8 cellular contexts compared by ENCODE assay signal in the genomic region with DNA sequence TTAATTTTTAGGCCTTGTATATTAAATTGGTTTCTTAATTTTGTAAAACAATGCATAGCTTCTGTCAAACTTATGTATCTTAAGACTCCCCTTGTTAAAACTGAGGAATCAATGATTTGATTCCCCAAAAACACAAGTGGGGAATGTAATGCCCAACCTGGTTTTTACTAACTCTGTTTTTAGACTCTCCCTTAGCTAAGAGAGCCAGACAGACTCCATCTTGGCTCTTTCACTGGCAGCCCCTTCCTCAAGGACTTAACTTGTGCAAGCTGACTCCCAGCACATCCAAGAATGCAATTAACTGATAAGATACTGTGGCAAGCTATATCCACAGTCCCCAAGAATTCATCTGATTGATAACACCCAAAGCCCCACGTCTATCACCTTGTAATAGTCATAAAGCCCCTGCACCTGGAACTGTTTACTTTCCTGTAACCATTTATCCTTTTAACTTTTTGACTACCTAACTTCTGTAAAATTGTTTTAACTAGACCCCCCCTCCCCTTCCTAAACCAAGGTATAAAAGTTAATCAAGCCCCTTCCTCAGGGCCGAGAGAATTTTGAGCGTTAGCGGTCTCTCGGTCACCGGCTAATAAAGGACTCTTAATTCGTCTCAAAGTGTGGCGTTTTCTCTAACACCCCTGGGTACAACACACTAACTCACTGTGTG. TPM values are rescaled to one million over a fixed set of nuclear protein-coding genes. Genes with fewer than 3 reads are reported as not detected.
DNase-seq lines count a peak whose midpoint lies in the region; TF ChIP-seq lines count a peak whose summit lies in the region.
"Not testable (repeated sequence)": the region's sequence is repeated elsewhere in the genome, so short reads cannot be mapped to it uniquely, and the experiment has no call there.

No MANE protein-coding gene starts in this region.

- not testable (repeated sequence) for H2BK120ac ChIP-seq in neuronal stem cell (ENCODE audit: low read depth, low read length)

- H3K4me3 ChIP-seq in BJ (ENCODE audit: low read depth, low read length) = peak overlapping the region; percentile 81
- H3K4me3 ChIP-seq in HUES64 (ENCODE audit: low read length) = peak overlapping the region; percentile 78
- peak overlapping the region; percentile 60 for H3K4me3 ChIP-seq in astrocyte of the cerebellum (ENCODE audit: low read depth, low read length)
- H3K4me3 ChIP-seq in epithelial cell of proximal tubule (ENCODE audit: low read depth, low read length) = peak overlapping the region; percentile 89
- H3K4me3 ChIP-seq in neuronal stem cell (ENCODE audit: low read length in 2 of 2) = peak overlapping the region; percentile 81 to 99
- peak overlapping the region; percentile 60 for H3K4me3 ChIP-seq in suprapubic skin

- H3K23ac ChIP-seq in neuronal stem cell (ENCODE audit: low read depth, low read length, poor library complexity) = not testable (repeated sequence)

- not testable (repeated sequence) for H3K27me3 ChIP-seq in BJ (ENCODE audit: control insufficient read depth, insufficient read depth, low read length); HUES64 (ENCODE audit: insufficient read depth, low read length); layer of hippocampus (ENCODE audit: control insufficient read depth, insufficient read depth, low read length); neuronal stem cell (ENCODE audit: control insufficient read depth in 3 of 3, insufficient read depth in 3 of 3, low read depth in 1 of 3, low read length in 3 of 3); suprapubic skin

- H3K36me3 ChIP-seq in BJ (ENCODE audit: control insufficient read depth, insufficient read depth, low read length); HUES64 (ENCODE audit: insufficient read depth, low read length); suprapubic skin: not testable (repeated sequence)
- H3K36me3 ChIP-seq in neuronal stem cell (replicated peaks in 1 of 2; ENCODE audit: control insufficient read depth in 2 of 2, insufficient read depth in 2 of 2, low read length in 2 of 2) = peaks cover 2 to 15% of the 10 kb centered on the region in 2 donors

- not testable (repeated sequence) for H3K4ac ChIP-seq in neuronal stem cell (ENCODE audit: low read length)

- H3K27me3 Mint-ChIP-seq in T-helper 2 cell treated with Interferon-gamma antibody and Interleukin-4, amounts not matched to agents 5 μg/mL and 100 μg/mL, for 36 hours (ENCODE audit: low read depth) = not testable (repeated sequence)

- in situ Hi-C loops in astrocyte of the cerebellum (cut with HindIII; ENCODE audit: low sequenced_read_pairs) = not testable (repeated sequence)

- WGBS in HUES64 = 26% methylated on average over 7 of the region's 8 CpGs
- WGBS in neuronal stem cell (ENCODE audit: extremely low coverage in 2 of 2, insufficient read length in 2 of 2, insufficient replicate concordance in 1 of 2), 2 donors = no CpG with 5 or more reads among the region's 8 CpGs
- 4% methylated on average over 7 of the region's 8 CpGs for WGBS in suprapubic skin

- not testable (repeated sequence) for H3K9me3 ChIP-seq in HUES64 (ENCODE audit: insufficient read depth, low read depth, low read length); neuronal stem cell (replicated peaks in 1 of 2; ENCODE audit: control insufficient read depth in 2 of 2, insufficient read depth in 1 of 2, low read depth in 1 of 2, low read length in 2 of 2); suprapubic skin

- not testable (repeated sequence) for H3K14ac ChIP-seq in neuronal stem cell (ENCODE audit: low read length)

- H2AFZ ChIP-seq in neuronal stem cell (ENCODE audit: low read length) = peak overlapping the region; percentile 89

- peak overlapping the region; percentile 49 for H2BK15ac ChIP-seq in neuronal stem cell (ENCODE audit: low read length)

- not testable (repeated sequence) for H3K36me3 Mint-ChIP-seq in T-helper 2 cell treated with Interferon-gamma antibody and Interleukin-4, amounts not matched to agents 5 μg/mL and 100 μg/mL, for 36 hours (ENCODE audit: low read depth)

- DNase-seq in BJ (ENCODE audit: low read depth); T-helper 2 cell treated with Interferon-gamma antibody and Interleukin-4, amounts not matched to agents 5 μg/mL and 100 μg/mL, for 36 hours (ENCODE audit: low spot score); astrocyte of the cerebellum (ENCODE audit: low read depth); epithelial cell of proximal tubule (ENCODE audit: low read depth); neuronal stem cell (ENCODE audit: low spot score); suprapubic skin (ENCODE audit: low spot score in 2 of 2): not testable (repeated sequence)

- H3K79me1 ChIP-seq in neuronal stem cell (ENCODE audit: low read depth, low read length) = not testable (repeated sequence)

- H3K4me3 Mint-ChIP-seq in T-helper 2 cell treated with Interferon-gamma antibody and Interleukin-4, amounts not matched to agents 5 μg/mL and 100 μg/mL, for 36 hours = peak overlapping the region; percentile 93

- TF ChIP-seq POLR2A in suprapubic skin (IDR thresholded peaks at IDR 0.05) = not testable (repeated sequence)

- H4K8ac ChIP-seq in neuronal stem cell (ENCODE audit: low read depth, low read length) = not testable (repeated sequence)

- POLR2A ChIA-PET in BJ (lab: Charles Lee) = not testable (repeated sequence)

- peak overlapping the region; percentile 67 for H3K4me2 ChIP-seq in neuronal stem cell (ENCODE audit: insufficient read depth, low read length, poor library complexity, severe bottlenecking)

- H2AK5ac ChIP-seq in neuronal stem cell (ENCODE audit: low read depth, low read length) = not testable (repeated sequence)

- not testable (repeated sequence) for H3K9me3 Mint-ChIP-seq in T-helper 2 cell treated with Interferon-gamma antibody and Interleukin-4, amounts not matched to agents 5 μg/mL and 100 μg/mL, for 36 hours

- H3K27ac Mint-ChIP-seq in T-helper 2 cell treated with Interferon-gamma antibody and Interleukin-4, amounts not matched to agents 5 μg/mL and 100 μg/mL, for 36 hours = peak overlapping the region; percentile 91

- H2BK12ac ChIP-seq in neuronal stem cell (ENCODE audit: low read length) = not testable (repeated sequence)

- peak overlapping the region; percentile 91 for H3K18ac ChIP-seq in neuronal stem cell (ENCODE audit: low read length)

- not testable (repeated sequence) for TF ChIP-seq CTCF in BJ (IDR thresholded peaks at IDR 0.05; ENCODE audit: insufficient read depth, low read depth, low read length); astrocyte of the cerebellum (IDR thresholded peaks at IDR 0.05; ENCODE audit: low read depth, low read length, missing control alignments); epithelial cell of proximal tubule (conservative IDR thresholded peaks at IDR 0.05; ENCODE audit: low read depth, low read length); suprapubic skin (IDR thresholded peaks at IDR 0.05)

- CTCF ChIA-PET in BJ (lab: Yijun Ruan, JAX) = not testable (repeated sequence)

- H3K4me1 Mint-ChIP-seq in T-helper 2 cell treated with Interferon-gamma antibody and Interleukin-4, amounts not matched to agents 5 μg/mL and 100 μg/mL, for 36 hours (ENCODE audit: low read depth) = peaks cover 12% of the 10 kb centered on the region

- H3K9ac ChIP-seq in HUES64 (ENCODE audit: low read depth, low read length) = peak overlapping the region; percentile 79
- H3K9ac ChIP-seq in neuronal stem cell (ENCODE audit: low read depth, low read length, poor library complexity) = not testable (repeated sequence)

- H3K4me1 ChIP-seq in HUES64 (ENCODE audit: insufficient read depth, low read length) = peaks cover 25% of the 10 kb centered on the region
- not testable (repeated sequence) for H3K4me1 ChIP-seq in neuronal stem cell (ENCODE audit: control insufficient read depth in 2 of 2, insufficient read depth in 1 of 2, low read depth in 1 of 2, low read length in 2 of 2); suprapubic skin

- peak overlapping the region; percentile 91 for H3K27ac ChIP-seq in HUES64 (ENCODE audit: low read depth, low read length)
- H3K27ac ChIP-seq in layer of hippocampus (ENCODE audit: low read depth, low read length) = peak overlapping the region; percentile 84
- H3K27ac ChIP-seq in neuronal stem cell (replicated peaks; ENCODE audit: low read length) = peak overlapping the region; percentile 94
- peak overlapping the region; percentile 78 for H3K27ac ChIP-seq in suprapubic skin

- H4K91ac ChIP-seq in neuronal stem cell (ENCODE audit: low read depth, low read length, poor library complexity) = not testable (repeated sequence)

- not testable (repeated sequence) for TF ChIP-seq EP300 in suprapubic skin (IDR thresholded peaks at IDR 0.05)

- H2BK5ac ChIP-seq in neuronal stem cell (ENCODE audit: low read length) = not testable (repeated sequence)

RNA-seq across cellular contexts. Expression of a gene that starts 0.8 kb away (rescaled TPM):
- polyA plus RNA-seq in BJ (2011; rRNA removed) = 10.4 and 11.0 TPM in 2 replicates
- polyA minus RNA-seq in BJ (2011; rRNA and poly(A)+ RNA removed) = 7.9 and 9.4 TPM in 2 replicates
- polyA plus RNA-seq in HUES64 (2013, experiment 1 of 2) = 7.4 TPM
- polyA plus RNA-seq in HUES64 (2013, experiment 2 of 2) = 8.2 TPM
- total RNA-seq in epithelial cell of proximal tubule (4.0 and 4.3 TPM in 2 replicates), suprapubic skin (10 to 100 TPM in 1 of 4 donors, 1 to 10 TPM in 3; 4.3 to 12.2 (median 6.7) TPM)
- polyA plus RNA-seq in neuronal stem cell (2013, experiment 1 of 2) = 9.6 TPM
- 8.6 TPM for polyA plus RNA-seq in neuronal stem cell (2013, experiment 2 of 2)
